In genomic region chr12:23944067-23944466, GRCh38 we compare ENCODE assay signal across 25 cellular contexts. TPM values are rescaled to one million over a fixed set of nuclear protein-coding genes. Genes with fewer than 3 reads are reported as not detected.
DNase-seq lines count a peak whose midpoint lies in the region; ATAC-seq and TF ChIP-seq lines count a peak whose summit lies in the region.
"Had no signal": no experiment of that assay in that cellular context is flagged by ENCODE, and none has a peak within 500 bp of the region (broad histone marks: within the 10 kb centered on the region; RNA-seq: fewer than 3 reads in every experiment).

No MANE protein-coding gene starts in this region.

- no peak overlapping the region for H3K4me3 ChIP-seq in right atrium auricular region
- peak overlapping the region in 1 of 3 donors; percentile 24 for H3K4me3 ChIP-seq in right lobe of liver
- no peak overlapping the region for H3K4me3 ChIP-seq in WERI-Rb-1 (ENCODE audit: low read depth, low read length)
- H3K4me3 ChIP-seq: body of pancreas, colonic mucosa, left ventricle myocardium inferior had no signal

- H3K9me3 ChIP-seq in right atrium auricular region (no peaks in the 10 kb centered on the region), right lobe of liver (no peaks in the 10 kb centered on the region), WERI-Rb-1 (ENCODE audit: severe bottlenecking) (no peaks in the 10 kb centered on the region)
- H3K9me3 ChIP-seq: body of pancreas, colonic mucosa, left ventricle myocardium inferior, neutrophil had no signal

- TF ChIP-seq CTCF in right atrium auricular region (IDR thresholded peaks at IDR 0.05) (no peak), right lobe of liver (IDR thresholded peaks at IDR 0.05) (no peak), WERI-Rb-1 (IDR thresholded peaks at IDR 0.05; ENCODE audit: low read depth, low read length) (no peak)

- peaks cover 0 to 4% of the 10 kb centered on the region in 2 donors for H3K4me1 ChIP-seq in right atrium auricular region
- peaks cover 0 to 32% (median 4%) of the 10 kb centered on the region in 4 donors for H3K4me1 ChIP-seq in right lobe of liver
- H3K4me1 ChIP-seq: colonic mucosa had no signal

- peak; percentile 40 for DNase-seq in right atrium auricular region (ENCODE audit: low spot score)
- DNase-seq in cardiac septum (ENCODE audit: low spot score) = no peak
- DNase-seq in ecto neural progenitor cell (ENCODE audit: low spot score) = peak; percentile 57
- no peak for DNase-seq in right lobe of liver
- no peak for DNase-seq in WERI-Rb-1
- no peak for DNase-seq in pons (ENCODE audit: low spot score)
- no peak for DNase-seq in stimulated activated CD4-positive, alpha-beta T cell treated with anti-CD3 and anti-CD28 coated beads, Interleukin-4, amount 100 ng/mL, for 1 hour
- DNase-seq: activated B cell treated with CpG ODN at 0.5 μM for 24 hours; activated CD4-positive, alpha-beta T cell treated with anti-CD3 and anti-CD28 coated beads, Interleukin-2, amount 50 U/mL, for 4 hours; activated effector memory CD4-positive, alpha-beta T cell treated with Interleukin-2 at 50 U/mL for 16 hours; AML-193; body of pancreas; colonic mucosa; DND-41; left ventricle myocardium inferior; NCI-H1092 treated with DMSO at 0.1 percent for 48 hours; NCI-H2081 treated with DMSO at 0.1 percent for 48 hours; NCI-H526; stimulated activated CD4-positive, alpha-beta T cell treated with anti-CD3 and anti-CD28 coated beads, Interleukin-4, amount 100 ng/mL, for 4 hours; stimulated activated naive CD8-positive, alpha-beta T cell treated with anti-CD3 and anti-CD28 coated beads, Interleukin-15, Interleukin-2, amounts not matched to agents 100 U/mL and 50 U/mL, for 24 hours had no signal

- H3K27me3 ChIP-seq in right atrium auricular region = no peaks in the 10 kb centered on the region
- H3K27me3 ChIP-seq in right lobe of liver = no peaks in the 10 kb centered on the region
- H3K27me3 ChIP-seq in WERI-Rb-1 (ENCODE audit: insufficient read depth, low read depth, severe bottlenecking) = no peaks in the 10 kb centered on the region
- H3K27me3 ChIP-seq: body of pancreas, colonic mucosa had no signal

- TF ChIP-seq POLR2A in right lobe of liver (IDR thresholded peaks at IDR 0.05) = no peak

- H3K27ac ChIP-seq in right atrium auricular region (no peak overlapping the region), right lobe of liver (peak overlapping the region in 2 of 3 donors; percentile 65 to 69), WERI-Rb-1 (no peak overlapping the region)
- H3K27ac ChIP-seq: body of pancreas, colonic mucosa, left ventricle myocardium inferior, neutrophil, RWPE1 had no signal

- ATAC-seq in right lobe of liver (peak; percentile 15 to 59 (median 47)), HG03354 (IDR thresholded peaks at IDR 0.05; ENCODE audit: poor library complexity, severe bottlenecking, unreplicated experiment) (no peak)
- ATAC-seq: body of pancreas; SK-N-SH treated with all-trans-retinoic acid at 6 μM for 48 hours; stimulated activated naive CD8-positive, alpha-beta T cell treated with anti-CD3 and anti-CD28 coated beads, Interleukin-15, Interleukin-2, amounts not matched to agents 100 U/mL and 50 U/mL, for 24 hours had no signal

- intact Hi-C loops in cardiac septum (cut with DNase I) (no loop called here), right lobe of liver (cut with DNase I) (no loop called here)

- H3K36me3 ChIP-seq in right atrium auricular region = no peaks in the 10 kb centered on the region
- no peaks in the 10 kb centered on the region for H3K36me3 ChIP-seq in right lobe of liver
- H3K36me3 ChIP-seq in WERI-Rb-1 = no peaks in the 10 kb centered on the region
- H3K36me3 ChIP-seq: colonic mucosa, left ventricle myocardium inferior, neutrophil had no signal

- WGBS in right lobe of liver (ENCODE audit: insufficient coverage, low coverage, low lambda C conversion rate, missing lambda C conversion rate) = 31% methylated on average over 5 of the region's 5 CpGs

RNA-seq across cellular contexts. Expression of gene SOX5, which starts 5.4 kb away (rescaled TPM):
- total RNA-seq in right atrium auricular region = 1 to 10 TPM; 3.9 to 5.6 TPM
- 2.2 TPM for total RNA-seq in cardiac septum
- 10 to 100 TPM; 14.8 to 34.3 (median 31.1) TPM for total RNA-seq in right lobe of liver
- total RNA-seq: A172 had no signal

Comparison
In these comparisons a context has a peak if more than half of its experiments do, and no peak if none do; other contexts are left out.
1. DNase-seq: peak in right atrium auricular region (single experiment) and ecto neural progenitor cell (single experiment); none in cardiac septum (single experiment), right lobe of liver (0 of 3), WERI-Rb-1 (single experiment), pons (single experiment) and stimulated activated CD4-positive, alpha-beta T cell treated with anti-CD3 and anti-CD28 coated beads, Interleukin-4, amount 100 ng/mL, for 1 hour (single experiment).
2. H3K27ac ChIP-seq: peak in right lobe of liver (2 of 3); none in right atrium auricular region (0 of 2) and WERI-Rb-1 (single experiment).